In genomic region chr4:108152980-108153379, GRCh38 we compare ENCODE assay signal across 26 cellular contexts. TPM values are rescaled to one million over a fixed set of nuclear protein-coding genes. Genes with fewer than 3 reads are reported as not detected.
DNase-seq lines count a peak whose midpoint lies in the region; ATAC-seq, FAIRE-seq and TF ChIP-seq lines count a peak whose summit lies in the region.
"Had no signal": no experiment of that assay in that cellular context is flagged by ENCODE, and none has a peak within 500 bp of the region (broad histone marks: within the 10 kb centered on the region; RNA-seq: fewer than 3 reads in every experiment).

No MANE protein-coding gene starts in this region.

- CTCF ChIA-PET in activated CD4-positive, alpha-beta memory T cell treated with anti-CD3 and anti-CD28 coated beads for 36 hours (lab: Charles Lee) = interaction anchor here (0.5 kb wide), 1 partner anchor 229 kb away, joined by 3 read pairs; no protein-coding TSS in a partner anchor
- CTCF ChIA-PET in activated CD4-positive, alpha-beta memory T cell treated with anti-CD3 and anti-CD28 coated beads, Interleukin-2, amount 10 ng/mL, durations not matched to agents 7 days and 5 days (lab: Charles Lee) = interaction anchor here (1.0 kb wide), 1 partner anchor 419 kb away, joined by 3 read pairs; no protein-coding TSS in a partner anchor
- CTCF ChIA-PET in CD4-positive, alpha-beta T cell (lab: Charles Lee) = no interaction called here

- H3K4me3 ChIP-seq in bronchial epithelial cell (ENCODE audit: low read depth, low read length) = no peak overlapping the region
- H3K4me3 ChIP-seq: dorsolateral prefrontal cortex, GM23338, MG63, pancreas, smooth muscle cell, suprapubic skin had no signal

- H3K4me3 Mint-ChIP-seq in activated CD4-positive, alpha-beta memory T cell treated with anti-CD3 and anti-CD28 coated beads for 36 hours = peak overlapping the region; percentile 20
- no peak overlapping the region for H3K4me3 Mint-ChIP-seq in activated CD4-positive, alpha-beta memory T cell treated with anti-CD3 and anti-CD28 coated beads, Interleukin-2, amount 10 ng/mL, durations not matched to agents 7 days and 5 days
- peak overlapping the region; percentile 65 for H3K4me3 Mint-ChIP-seq in CD4-positive, alpha-beta T cell
- peak overlapping the region; percentile 37 for H3K4me3 Mint-ChIP-seq in T-helper 17 cell
- H3K4me3 Mint-ChIP-seq: GM23338, HFFc6, IgD-negative memory B cell had no signal

- H3K27ac Mint-ChIP-seq in activated CD4-positive, alpha-beta memory T cell treated with anti-CD3 and anti-CD28 coated beads for 36 hours = peak overlapping the region; percentile 76
- no peak overlapping the region for H3K27ac Mint-ChIP-seq in activated CD4-positive, alpha-beta memory T cell treated with anti-CD3 and anti-CD28 coated beads, Interleukin-2, amount 10 ng/mL, durations not matched to agents 7 days and 5 days
- peak overlapping the region; percentile 79 for H3K27ac Mint-ChIP-seq in CD4-positive, alpha-beta T cell
- peak overlapping the region; percentile 54 for H3K27ac Mint-ChIP-seq in T-helper 17 cell
- H3K27ac Mint-ChIP-seq: GM23338, HFFc6, IgD-negative memory B cell had no signal

- H3K36me3 ChIP-seq in bronchial epithelial cell (ENCODE audit: control insufficient read depth, insufficient read depth, low read length) = no peaks in the 10 kb centered on the region
- H3K36me3 ChIP-seq: MG63, pancreas, suprapubic skin had no signal

- ATAC-seq in CD4-positive, alpha-beta T cell (ENCODE audit: poor library complexity) = no peak
- ATAC-seq in T-helper 17 cell = no peak
- ATAC-seq: GM23338, pancreas, SK-N-SH treated with all-trans-retinoic acid at 6 μM for 48 hours had no signal

- H3K36me3 Mint-ChIP-seq in activated CD4-positive, alpha-beta memory T cell treated with anti-CD3 and anti-CD28 coated beads for 36 hours = peaks cover 16% of the 10 kb centered on the region
- peaks cover 35% of the 10 kb centered on the region for H3K36me3 Mint-ChIP-seq in activated CD4-positive, alpha-beta memory T cell treated with anti-CD3 and anti-CD28 coated beads, Interleukin-2, amount 10 ng/mL, durations not matched to agents 7 days and 5 days (ENCODE audit: low read depth)
- H3K36me3 Mint-ChIP-seq in CD4-positive, alpha-beta T cell (ENCODE audit: low read depth) = peaks cover 79% of the 10 kb centered on the region
- peaks cover 8% of the 10 kb centered on the region for H3K36me3 Mint-ChIP-seq in T-helper 17 cell (ENCODE audit: low read depth)
- H3K36me3 Mint-ChIP-seq: IgD-negative memory B cell had no signal

- DNase-seq in activated CD4-positive, alpha-beta memory T cell treated with anti-CD3 and anti-CD28 coated beads for 36 hours = no peak
- no peak for DNase-seq in activated CD4-positive, alpha-beta memory T cell treated with anti-CD3 and anti-CD28 coated beads, Interleukin-2, amount 10 ng/mL, durations not matched to agents 7 days and 5 days
- DNase-seq in CD4-positive, alpha-beta T cell = no peak
- DNase-seq in T-helper 17 cell (no peak), bronchial epithelial cell (ENCODE audit: low read depth) (no peak), GM20000 (ENCODE audit: low spot score) (no peak), GM13977 (ENCODE audit: low spot score) (no peak), GM19239 (ENCODE audit: insufficient read length, low spot score) (no peak)
- DNase-seq: activated CD4-positive, alpha-beta T cell treated with anti-CD3 and anti-CD28 coated beads for 1 hour; activated CD8-positive, alpha-beta memory T cell treated with anti-CD3 and anti-CD28 coated beads, Interleukin-2, amount 50 U/mL, for 4 hours; cerebellar nuclear complex; dorsolateral prefrontal cortex; HFFc6; MG63; NCI-H1417 treated with DMSO at 0.1 percent for 48 hours; NCI-H82; OCI-M1; pancreas; stimulated activated CD4-positive, alpha-beta T cell treated with anti-CD3 and anti-CD28 coated beads, Interleukin-2, amount 100 ng/mL, for 24 hours had no signal

- peaks cover 75% of the 10 kb centered on the region for H3K4me1 Mint-ChIP-seq in activated CD4-positive, alpha-beta memory T cell treated with anti-CD3 and anti-CD28 coated beads for 36 hours (ENCODE audit: low read depth)
- peaks cover 57% of the 10 kb centered on the region for H3K4me1 Mint-ChIP-seq in activated CD4-positive, alpha-beta memory T cell treated with anti-CD3 and anti-CD28 coated beads, Interleukin-2, amount 10 ng/mL, durations not matched to agents 7 days and 5 days
- peaks cover 82% of the 10 kb centered on the region for H3K4me1 Mint-ChIP-seq in CD4-positive, alpha-beta T cell (ENCODE audit: low read depth)
- H3K4me1 Mint-ChIP-seq in T-helper 17 cell = peaks cover 46% of the 10 kb centered on the region
- H3K4me1 Mint-ChIP-seq: IgD-negative memory B cell had no signal

- H3K9me3 Mint-ChIP-seq in activated CD4-positive, alpha-beta memory T cell treated with anti-CD3 and anti-CD28 coated beads for 36 hours = no peaks in the 10 kb centered on the region
- H3K9me3 Mint-ChIP-seq in activated CD4-positive, alpha-beta memory T cell treated with anti-CD3 and anti-CD28 coated beads, Interleukin-2, amount 10 ng/mL, durations not matched to agents 7 days and 5 days = no peaks in the 10 kb centered on the region
- H3K9me3 Mint-ChIP-seq in CD4-positive, alpha-beta T cell = no peaks in the 10 kb centered on the region
- H3K9me3 Mint-ChIP-seq: GM23338, HFFc6, IgD-negative memory B cell had no signal

- FAIRE-seq in bronchial epithelial cell (lab: Jason Lieb, UNC) = peak; percentile 32
- no peak for FAIRE-seq in GM19239 (lab: Jason Lieb, UNC)
- FAIRE-seq: keratinocyte, pancreas had no signal

- intact Hi-C loops in activated CD4-positive, alpha-beta memory T cell treated with anti-CD3 and anti-CD28 coated beads for 36 hours (cut with micrococcal nuclease) = no loop called here
- intact Hi-C loops in CD4-positive, alpha-beta T cell (cut with DNase I, micrococcal nuclease) = no loop called here

- H3K9me3 ChIP-seq in CD4-positive, alpha-beta T cell (ENCODE audit: control insufficient read depth, low read length) = no peaks in the 10 kb centered on the region
- no peaks in the 10 kb centered on the region for H3K9me3 ChIP-seq in T-helper 17 cell (ENCODE audit: control insufficient read depth, low read length, poor library complexity, severe bottlenecking)
- H3K9me3 ChIP-seq: MG63, pancreas, suprapubic skin had no signal

- H3K27ac ChIP-seq in CD4-positive, alpha-beta T cell (ENCODE audit: low read depth, low read length) = peak overlapping the region; percentile 69
- H3K27ac ChIP-seq: dorsolateral prefrontal cortex, pancreas, suprapubic skin had no signal

- no peaks in the 10 kb centered on the region for H3K27me3 Mint-ChIP-seq in activated CD4-positive, alpha-beta memory T cell treated with anti-CD3 and anti-CD28 coated beads for 36 hours
- H3K27me3 Mint-ChIP-seq in activated CD4-positive, alpha-beta memory T cell treated with anti-CD3 and anti-CD28 coated beads, Interleukin-2, amount 10 ng/mL, durations not matched to agents 7 days and 5 days = no peaks in the 10 kb centered on the region
- H3K27me3 Mint-ChIP-seq in CD4-positive, alpha-beta T cell = no peaks in the 10 kb centered on the region
- peaks cover 6% of the 10 kb centered on the region for H3K27me3 Mint-ChIP-seq in T-helper 17 cell

- no peaks in the 10 kb centered on the region for H3K27me3 ChIP-seq in CD4-positive, alpha-beta T cell (ENCODE audit: control insufficient read depth, insufficient read depth, low read length)
- peaks cover 1% of the 10 kb centered on the region for H3K27me3 ChIP-seq in bronchial epithelial cell (ENCODE audit: control insufficient read depth, insufficient read depth, low read length)
- H3K27me3 ChIP-seq: MG63, pancreas had no signal

- TF ChIP-seq CTCF in CD4-positive, alpha-beta T cell (IDR thresholded peaks at IDR 0.05) = no peak
- TF ChIP-seq CTCF in bronchial epithelial cell (IDR thresholded peaks at IDR 0.05; ENCODE audit: insufficient read depth, low read length, severe bottlenecking) (no peak), GM20000 (IDR thresholded peaks at IDR 0.05; ENCODE audit: extremely low read depth, missing control alignments) (no peak), GM13977 (IDR thresholded peaks at IDR 0.05; ENCODE audit: extremely low read depth, insufficient read depth, missing control alignments) (no peak)

- in situ Hi-C loops in GM13977 (cut with MboI; ENCODE audit: low pct_unique_long_range_greater_than_20kb, low sequenced_read_pairs, unreplicated experiment) = no loop called here

- POLR2A ChIA-PET in activated CD4-positive, alpha-beta memory T cell treated with anti-CD3 and anti-CD28 coated beads for 36 hours (lab: Charles Lee) = interaction anchor here (0.9 to 1.1 kb wide), 2 partner anchors 38 to 45 kb away, joined by 3 read pairs; no protein-coding TSS in a partner anchor
- POLR2A ChIA-PET in activated CD4-positive, alpha-beta memory T cell treated with anti-CD3 and anti-CD28 coated beads, Interleukin-2, amount 10 ng/mL, durations not matched to agents 7 days and 5 days (lab: Charles Lee) = interaction anchor here (0.6 to 1.1 kb wide), 2 partner anchors 19 to 35 kb away, joined by 3 to 4 read pairs; no protein-coding TSS in a partner anchor
- POLR2A ChIA-PET in CD4-positive, alpha-beta T cell (lab: Charles Lee) = interaction anchor here (1.1 to 3.8 kb wide), 11 partner anchors 10 to 117 kb away, joined by 3 to 18 read pairs (median 6); partner anchors contain the start of gene LEF1

RNA-seq across cellular contexts. Expression of gene LEF1, which starts 15.8 kb away (rescaled TPM):
- total RNA-seq in activated CD4-positive, alpha-beta memory T cell treated with anti-CD3 and anti-CD28 coated beads for 36 hours = 100 to 1,000 TPM; 111 to 122 TPM
- total RNA-seq in activated CD4-positive, alpha-beta memory T cell treated with anti-CD3 and anti-CD28 coated beads, Interleukin-2, amount 10 ng/mL, durations not matched to agents 7 days and 5 days = 10 to 100 TPM; 67.4 to 68.2 TPM
- total RNA-seq in CD4-positive, alpha-beta T cell = 100 to 1,000 TPM; 409 to 438 TPM
- total RNA-seq in T-helper 17 cell (100 to 1,000 TPM; 236 to 319 TPM), bronchial epithelial cell (not detected in 2 replicates)
- total RNA-seq: G401 had no signal

Comparison
In these comparisons a context has a peak if more than half of its experiments do, and no peak if none do; other contexts are left out.
1. RNA of gene LEF1, which starts 15.8 kb away (total RNA-seq): 409 to 438 TPM in CD4-positive, alpha-beta T cell, 236 to 319 TPM in T-helper 17 cell, 111 to 122 TPM in activated CD4-positive, alpha-beta memory T cell treated with anti-CD3 and anti-CD28 coated beads for 36 hours and 67.4 to 68.2 TPM in activated CD4-positive, alpha-beta memory T cell treated with anti-CD3 and anti-CD28 coated beads, Interleukin-2, amount 10 ng/mL, durations not matched to agents 7 days and 5 days; not detected in bronchial epithelial cell; every median in the first group is over 10 times any median in the second.